ENCODE assay signal across 10 cellular contexts in the genomic region with DNA sequence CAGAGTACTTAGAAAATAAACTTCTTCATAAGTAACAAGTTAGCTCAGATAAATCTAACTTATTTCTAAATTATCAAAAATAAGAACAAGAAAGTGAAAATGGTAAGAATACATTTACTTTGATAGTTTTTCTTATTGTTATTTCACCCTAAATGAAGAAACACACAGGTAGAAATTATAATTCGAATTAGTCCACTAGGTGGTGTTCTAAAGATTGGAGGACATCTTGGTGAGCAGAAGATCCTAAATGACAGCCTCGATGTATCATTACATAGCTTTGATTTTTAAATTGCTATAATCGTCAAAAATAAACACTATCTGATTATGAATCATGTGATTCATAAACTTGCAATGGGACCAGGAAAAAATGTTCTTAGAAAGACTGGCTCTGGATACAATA.
A peak's percentile ranks its signal among the peaks of the same experiment; 100 is the strongest.
DNase-seq lines count a peak whose midpoint lies in the region; ATAC-seq, FAIRE-seq and TF ChIP-seq lines count a peak whose summit lies in the region.
"Had no signal": no experiment of that assay in that cellular context is flagged by ENCODE, and none has a peak within 500 bp of the region (broad histone marks: within the 10 kb centered on the region; RNA-seq: fewer than 3 reads in every experiment).

No MANE protein-coding gene starts in this region.

- 21 to 40% methylated on average over 3 of the region's 3 CpGs for WGBS in pancreas, 2 donors

- no peak overlapping the region for H3K4me3 ChIP-seq in pancreas
- H3K4me3 ChIP-seq: BLaER1 had no signal

- H3K27ac ChIP-seq in pancreas (no peak overlapping the region), caudate nucleus (ENCODE audit: low read depth, low read length) (no peak overlapping the region)
- H3K27ac ChIP-seq: BLaER1 had no signal

- peak; percentile 1 to 30 for TF ChIP-seq CTCF in brain (conservative IDR thresholded peaks at IDR 0.05)
- no peak for TF ChIP-seq CTCF in pancreas (IDR thresholded peaks at IDR 0.05)

- intact Hi-C loops in pancreas (cut with DNase I): no loop called here

- ATAC-seq in HG03354 (IDR thresholded peaks at IDR 0.05; ENCODE audit: poor library complexity, severe bottlenecking, unreplicated experiment) (peak; percentile 67), pancreas (no peak), GM21367 (IDR thresholded peaks at IDR 0.05; ENCODE audit: unreplicated experiment) (no peak)

- peak; percentile 82 for FAIRE-seq in pancreas (lab: Jason Lieb, UNC)

- no peaks in the 10 kb centered on the region for H3K4me1 ChIP-seq in pancreas
- H3K4me1 ChIP-seq: BLaER1 had no signal

- H3K36me3 ChIP-seq in pancreas: no peaks in the 10 kb centered on the region
- H3K36me3 ChIP-seq: BLaER1 had no signal

- peaks cover 0 to 5% (median 0%) of the 10 kb centered on the region in 4 donors for H3K27me3 ChIP-seq in pancreas
- H3K27me3 ChIP-seq: BLaER1 had no signal

- H3K27me3 Mint-ChIP-seq in brain: no peaks in the 10 kb centered on the region

- H3K4me1 Mint-ChIP-seq in brain: peaks cover under 1% of the 10 kb centered on the region

- H3K27ac Mint-ChIP-seq in brain: no peak overlapping the region

- peak; percentile 1 for DNase-seq in NCI-H146 treated with DMSO at 0.1 percent for 48 hours (lab: John Stamatoyannopoulos, UW; ENCODE audit: unreplicated experiment)
- no peak for DNase-seq in NCI-H146 (lab: John Stamatoyannopoulos, UW)
- DNase-seq in pancreas: no peak
- DNase-seq in caudate nucleus (lab: John Stamatoyannopoulos, UW): no peak
- DNase-seq in hippocampal formation (lab: John Stamatoyannopoulos, UW): no peak
- DNase-seq: stimulated activated CD8-positive, alpha-beta memory T cell treated with anti-CD3 and anti-CD28 coated beads, Interleukin-4, amount 100 ng/mL, for 48 hours had no signal

- no peaks in the 10 kb centered on the region for H3K9me3 Mint-ChIP-seq in brain

- no peaks in the 10 kb centered on the region for H3K36me3 Mint-ChIP-seq in brain

- H3K4me3 Mint-ChIP-seq in brain: no peak overlapping the region

- H3K9me3 ChIP-seq in pancreas: no peaks in the 10 kb centered on the region
- H3K9me3 ChIP-seq: BLaER1 had no signal

Comparison
In these comparisons a context has a peak if more than half of its experiments do, and no peak if none do; other contexts are left out.
1. CTCF ChIP-seq: peak in brain (2 of 2); none in pancreas (0 of 4).